In genomic region chr14:51248041-51248987, GRCh38 we compare ENCODE assay signal across 10 cellular contexts. TPM values are rescaled to one million over a fixed set of nuclear protein-coding genes. Genes with fewer than 3 reads are reported as not detected.
DNase-seq lines count a peak whose midpoint lies in the region; ATAC-seq, FAIRE-seq and TF ChIP-seq lines count a peak whose summit lies in the region.
"Had no signal": no experiment of that assay in that cellular context is flagged by ENCODE, and none has a peak within 500 bp of the region (broad histone marks: within the 10 kb centered on the region; RNA-seq: fewer than 3 reads in every experiment).

No MANE protein-coding gene starts in this region.

- ATAC-seq in GM19463 (IDR thresholded peaks at IDR 0.05; ENCODE audit: unreplicated experiment): peak; percentile 86
- peak; percentile 76 for ATAC-seq in HG03066 (IDR thresholded peaks at IDR 0.05; ENCODE audit: low read depth, unreplicated experiment)

- DNase-seq in GM12891 (ENCODE audit: insufficient read length, low spot score) (peak; percentile 7), cerebellum (ENCODE audit: low spot score) (peak; percentile 5), T-helper 1 cell (no peak), retina (no peak), H54 (ENCODE audit: insufficient read length, low spot score) (no peak), GOT3 (lab: John Stamatoyannopoulos, UW) (no peak)
- DNase-seq: activated CD4-positive, alpha-beta T cell treated with anti-CD3 and anti-CD28 coated beads for 1 hour; NCI-H524 treated with DMSO at 0.1 percent for 48 hours had no signal

- no peak for TF ChIP-seq POLR2A in GM12891 (IDR thresholded peaks at IDR 0.05; ENCODE audit: low read depth, low read length)
- no peak for TF ChIP-seq POLR2A in H54 (IDR thresholded peaks at IDR 0.05; ENCODE audit: low read depth, low read length)

- FAIRE-seq in GM12891 (lab: Jason Lieb, UNC): peak; percentile 85
- no peak for FAIRE-seq in H54 (lab: Jason Lieb, UNC)

TF ChIP-seq in GM12891, 5 proteins besides CTCF, POLR2A, EP300 and RAD21:
- TF ChIP-seq TAF1 (IDR thresholded peaks at IDR 0.05; ENCODE audit: low read depth, low read length) (no peak), POU2F2 (IDR thresholded peaks at IDR 0.05; ENCODE audit: low read depth, low read length) (no peak), SPI1 (IDR thresholded peaks at IDR 0.05; ENCODE audit: low read depth, low read length) (peak; percentile 96), PAX5 (IDR thresholded peaks at IDR 0.05; ENCODE audit: insufficient read depth, low read length, severe bottlenecking) (no peak)
TF ChIP-seq in GM12891: peak in this region for 1.

RNA-seq across cellular contexts. Expression of gene TMX1, which starts 8.3 kb away (rescaled TPM):
- 18.8 TPM for polyA plus RNA-seq in GM12891 (2012; ENCODE audit: low read depth, missing spikeins)
- total RNA-seq in cerebellum: 28.6 TPM

Comparison
In these comparisons a context has a peak if more than half of its experiments do, and no peak if none do; other contexts are left out.
1. DNase-seq: peak in GM12891 (single experiment) and cerebellum (single experiment); none in T-helper 1 cell (0 of 5), retina (single experiment), H54 (single experiment) and GOT3 (single experiment).